31 cellular contexts compared by ENCODE assay signal in the genomic region with DNA sequence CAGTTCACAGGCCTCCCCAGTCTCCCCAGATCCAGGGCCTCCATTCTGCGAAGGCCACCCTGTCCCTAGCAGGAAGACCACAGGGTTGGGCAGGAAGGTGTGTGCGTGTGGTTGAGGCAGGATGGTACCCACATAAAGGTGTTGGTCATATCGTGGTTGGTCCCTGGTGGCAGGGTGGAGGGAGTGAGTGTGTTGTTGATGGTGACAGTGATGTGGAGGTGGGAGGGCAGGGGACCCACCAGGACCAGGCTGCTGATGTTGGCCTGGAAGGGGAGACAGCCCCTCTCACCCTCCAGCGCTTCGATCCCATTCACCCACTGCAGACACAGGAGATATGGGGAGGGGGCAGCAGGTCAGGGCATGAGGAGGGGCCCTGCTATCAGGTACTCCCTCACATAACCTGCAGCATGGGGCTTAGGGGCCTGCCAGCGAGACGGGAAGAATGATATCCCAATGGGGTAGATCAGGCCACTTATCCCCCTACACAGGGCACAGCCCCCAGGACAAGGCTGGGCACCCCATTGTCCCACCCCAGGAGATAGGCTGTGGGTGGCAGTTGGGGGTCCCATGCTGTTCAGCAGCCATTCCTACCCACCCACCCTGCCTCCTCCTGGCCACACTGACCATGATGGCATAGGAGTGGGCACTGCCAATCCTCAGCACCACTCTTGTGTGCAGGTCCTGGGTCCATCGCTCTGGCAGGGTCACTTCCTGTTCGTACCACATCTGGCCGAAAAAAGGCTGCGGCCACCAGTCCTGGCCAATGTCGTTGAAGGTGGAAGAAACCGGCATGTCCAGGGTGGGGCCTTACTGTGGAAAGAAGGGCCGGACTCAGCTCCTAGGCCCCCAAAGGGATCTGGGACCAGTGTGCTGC.
"Had no signal": no experiment of that assay in that cellular context is flagged by ENCODE, and none has a peak within 500 bp of the region (broad histone marks: within the 10 kb centered on the region; RNA-seq: fewer than 3 reads in every experiment).

No MANE protein-coding gene starts in this region.

- H3K9me3 Mint-ChIP-seq: activated naive CD4-positive, alpha-beta T cell treated with anti-CD3 and anti-CD28 coated beads, Interleukin-2, amount 50 U/mL, for 24 hours had no signal

- H3K27me3 ChIP-seq: ascending aorta, cardiac muscle cell had no signal

- H3K4me3 Mint-ChIP-seq: activated CD4-positive, alpha-beta memory T cell treated with anti-CD3 and anti-CD28 coated beads, Interleukin-2, amount 10 ng/mL, durations not matched to agents 7 days and 5 days; activated naive CD4-positive, alpha-beta T cell treated with anti-CD3 and anti-CD28 coated beads, Interleukin-2, amount 50 U/mL, for 24 hours; activated naive CD8-positive, alpha-beta T cell treated with anti-CD3 and anti-CD28 coated beads, Interleukin-2, amount 10 ng/mL, durations not matched to agents 7 days and 5 days; activated T-cell treated with anti-CD3 and anti-CD28 coated beads, Interleukin-2, amount 50 U/mL, for 24 hours; IgD-negative memory B cell had no signal

- H3K27ac ChIP-seq: ascending aorta, cardiac muscle cell, PC-9, RWPE1, WERI-Rb-1 had no signal

- H3K27ac Mint-ChIP-seq: activated CD4-positive, alpha-beta memory T cell treated with anti-CD3 and anti-CD28 coated beads, Interleukin-2, amount 10 ng/mL, durations not matched to agents 7 days and 5 days; activated naive CD4-positive, alpha-beta T cell treated with anti-CD3 and anti-CD28 coated beads, Interleukin-2, amount 50 U/mL, for 24 hours; activated naive CD8-positive, alpha-beta T cell treated with anti-CD3 and anti-CD28 coated beads, Interleukin-2, amount 10 ng/mL, durations not matched to agents 7 days and 5 days; activated T-cell treated with anti-CD3 and anti-CD28 coated beads, Interleukin-2, amount 50 U/mL, for 24 hours; activated T-helper 2 cell treated with anti-CD3 and anti-CD28 coated beads, Interferon-gamma antibody, Interleukin-2, Interleukin-4, amounts not matched to agents 10 μg/mL and 5 μg/mL and 100 μg/mL, durations not matched to agents 14 hours and 24 hours and 36 hours; IgD-negative memory B cell had no signal

- H3K36me3 Mint-ChIP-seq: activated naive CD4-positive, alpha-beta T cell treated with anti-CD3 and anti-CD28 coated beads, Interleukin-2, amount 50 U/mL, for 24 hours; activated naive CD8-positive, alpha-beta T cell treated with anti-CD3 and anti-CD28 coated beads, Interleukin-2, amount 10 ng/mL, durations not matched to agents 7 days and 5 days; IgD-negative memory B cell had no signal

- DNase-seq: activated CD4-positive, alpha-beta memory T cell treated with anti-CD3 and anti-CD28 coated beads, Interleukin-2, amount 10 ng/mL, durations not matched to agents 7 days and 5 days; activated CD4-positive, alpha-beta T cell treated with anti-CD3 and anti-CD28 coated beads for 1 hour; activated CD4-positive, alpha-beta T cell treated with anti-CD3 and anti-CD28 coated beads for 48 hours; activated CD4-positive, CD25-positive, alpha-beta regulatory T cell; activated gamma-delta T cell; activated naive CD4-positive, alpha-beta T cell treated with Interleukin-2 at 50 U/mL for 16 hours; activated naive CD8-positive, alpha-beta T cell treated with anti-CD3 and anti-CD28 coated beads, Interleukin-2, amount 10 ng/mL, durations not matched to agents 7 days and 5 days; activated T-cell treated with anti-CD3 and anti-CD28 coated beads, Interleukin-2, amount 50 U/mL, for 24 hours; amygdala; Karpas-422; KBM-7; NCI-H1048; NCI-H1105 treated with DMSO at 0.1 percent for 48 hours; NCI-H1436; NCI-H1694; NCI-H2029; NCI-H345; NCI-H526; NCI-H748 treated with DMSO at 0.1 percent for 48 hours; PC-9; SIG-M5; T1000; WERI-Rb-1 had no signal

- H3K27me3 Mint-ChIP-seq: activated CD4-positive, alpha-beta memory T cell treated with anti-CD3 and anti-CD28 coated beads, Interleukin-2, amount 10 ng/mL, durations not matched to agents 7 days and 5 days; activated naive CD4-positive, alpha-beta T cell treated with anti-CD3 and anti-CD28 coated beads, Interleukin-2, amount 50 U/mL, for 24 hours; activated naive CD8-positive, alpha-beta T cell treated with anti-CD3 and anti-CD28 coated beads, Interleukin-2, amount 10 ng/mL, durations not matched to agents 7 days and 5 days; activated T-cell treated with anti-CD3 and anti-CD28 coated beads, Interleukin-2, amount 50 U/mL, for 24 hours; IgD-negative memory B cell had no signal

- H3K4me1 ChIP-seq: ascending aorta had no signal

- H3K4me1 Mint-ChIP-seq: activated CD4-positive, alpha-beta memory T cell treated with anti-CD3 and anti-CD28 coated beads, Interleukin-2, amount 10 ng/mL, durations not matched to agents 7 days and 5 days; activated naive CD4-positive, alpha-beta T cell treated with anti-CD3 and anti-CD28 coated beads, Interleukin-2, amount 50 U/mL, for 24 hours; activated naive CD8-positive, alpha-beta T cell treated with anti-CD3 and anti-CD28 coated beads, Interleukin-2, amount 10 ng/mL, durations not matched to agents 7 days and 5 days; IgD-negative memory B cell had no signal

- H3K4me3 ChIP-seq: ascending aorta, cardiac muscle cell, PC-9 had no signal

- H3K36me3 ChIP-seq: ascending aorta, cardiac muscle cell, WERI-Rb-1 had no signal

- ATAC-seq: Right ventricle myocardium inferior, SK-N-SH treated with all-trans-retinoic acid at 6 μM for 48 hours had no signal
